In the genomic region with DNA sequence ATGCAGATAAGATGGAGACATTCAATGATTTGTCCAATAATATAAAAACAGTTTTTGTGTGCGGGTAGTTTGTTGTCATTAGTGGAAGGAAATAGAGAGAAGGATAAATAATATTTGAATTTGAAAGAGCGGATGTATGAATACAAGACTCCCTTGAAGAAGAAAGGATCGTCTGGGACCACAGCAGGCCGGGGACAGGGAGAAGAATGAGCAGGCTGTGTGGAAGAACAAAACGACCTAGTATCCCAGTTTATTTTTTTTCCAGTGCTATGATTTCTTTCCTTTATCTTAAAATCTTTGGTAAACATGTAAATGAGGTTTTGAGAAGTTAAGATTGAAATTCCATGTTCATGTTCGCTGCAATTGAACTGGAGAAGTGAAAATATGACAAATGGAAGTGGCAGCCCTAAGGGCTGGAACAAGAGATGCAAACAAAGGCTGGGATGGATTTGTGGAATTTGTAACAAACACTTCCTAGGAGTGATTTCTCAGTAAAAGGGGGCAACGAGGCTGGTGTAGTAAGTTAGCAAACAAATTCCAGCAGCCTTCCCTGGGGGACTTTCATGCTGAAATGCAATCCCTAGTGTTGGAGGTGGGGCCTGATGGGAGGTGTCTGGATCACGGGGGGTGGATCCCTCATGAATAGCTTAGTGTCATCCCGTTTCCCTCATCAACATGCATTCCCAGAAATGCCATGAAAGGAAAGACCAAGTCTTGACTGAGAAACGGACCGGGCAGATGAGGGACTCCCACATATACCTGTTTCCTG, we compare ENCODE assay signal across 8 cellular contexts. TPM values are rescaled to one million over a fixed set of nuclear protein-coding genes. Genes with fewer than 3 reads are reported as not detected.
DNase-seq lines count a peak whose midpoint lies in the region; ATAC-seq, FAIRE-seq and TF ChIP-seq lines count a peak whose summit lies in the region.

No MANE protein-coding gene starts in this region.

- H3K4ac ChIP-seq in H1 (replicated peaks; ENCODE audit: insufficient read length, low read depth, low read length): no peak overlapping the region

- H3K79me2 ChIP-seq in HepG2 (ENCODE audit: insufficient read depth, low read length): no peaks in the 10 kb centered on the region
- H3K79me2 ChIP-seq in H1 (ENCODE audit: control insufficient read depth in 1 of 2, insufficient read depth in 2 of 2, low read length in 2 of 2): no peaks in the 10 kb centered on the region

- H3K4me2 ChIP-seq in HepG2 (ENCODE audit: low read depth, low read length) (no peak overlapping the region), H1 (ENCODE audit: insufficient read depth in 1 of 2, low read depth in 2 of 2, low read length in 2 of 2) (peak overlapping the region; percentile 61 to 95)

- WGBS in liver: 18% methylated on average over 11 of the region's 11 CpGs
- WGBS in HepG2 (ENCODE audit: low lambda C conversion rate): 12% methylated on average over 11 of the region's 11 CpGs
- 3 to 100% methylated on average over 1 to 11 of the region's 11 CpGs for WGBS in H1 (ENCODE audit: extremely low coverage in 1 of 2, insufficient coverage in 1 of 2, insufficient read length in 1 of 2, insufficient replicate concordance in 2 of 2, low coverage in 1 of 2, low lambda C conversion rate in 2 of 2, missing lambda C conversion rate in 1 of 2), 2 experiments
- 10% methylated on average over 11 of the region's 11 CpGs for WGBS in right lobe of liver (ENCODE audit: insufficient coverage, low coverage, low lambda C conversion rate, missing lambda C conversion rate)
- 8 to 12% methylated on average over 11 of the region's 11 CpGs for WGBS in testis, 2 donors

- H3K18ac ChIP-seq in H1 (ENCODE audit: extremely low read depth, low read length): no peak overlapping the region; the same call in 1 of the 2 replicates

- H3K4me3 ChIP-seq in liver (ENCODE audit: low read depth in 1 of 3, low read length in 3 of 3): peak overlapping the region; percentile 0 to 47 (median 42)
- H3K4me3 ChIP-seq in HepG2 (replicated peaks in 1 of 3; ENCODE audit: insufficient read depth in 1 of 3, low read depth in 2 of 3, low read length in 3 of 3): no peak overlapping the region
- H3K4me3 ChIP-seq in H1 (ENCODE audit: extremely low read depth in 1 of 4, insufficient read depth in 2 of 4, low read depth in 3 of 4, low read length in 4 of 4): peak overlapping the region; percentile 58 to 79 (median 72); a peak in 7 of 8 replicates
- peak overlapping the region; percentile 14 to 39 (median 28) for H3K4me3 ChIP-seq in right lobe of liver
- H3K4me3 ChIP-seq in testis: peak overlapping the region; percentile 42 to 64

- H2BK120ac ChIP-seq in H1 (replicated peaks; ENCODE audit: low read depth, low read length): no peak overlapping the region

- no peak overlapping the region for H2AFZ ChIP-seq in HepG2 (ENCODE audit: low read length)
- H2AFZ ChIP-seq in H1 (ENCODE audit: low read length): peak overlapping the region; percentile 33; the same call in 1 of the 2 replicates

- no peak overlapping the region for H2AK5ac ChIP-seq in H1 (ENCODE audit: low read depth, low read length)

- no peak overlapping the region for H2BK5ac ChIP-seq in H1 (ENCODE audit: low read depth, low read length)

- TF ChIP-seq EP300 in HepG2 (IDR thresholded peaks at IDR 0.05; ENCODE audit: low read depth in 2 of 2, low read length in 2 of 2) (no peak), HepG2 (CRISPR knock-in tag; IDR thresholded peaks at IDR 0.05; ENCODE audit: borderline replicate concordance) (no peak), H1 (IDR thresholded peaks at IDR 0.05; ENCODE audit: borderline replicate concordance in 1 of 2, low read depth in 2 of 2, low read length in 2 of 2) (peak in 1 of 2 experiments; percentile 74; a peak in 1 of 3 replicates)

- no peak overlapping the region for H3K56ac ChIP-seq in H1 (replicated peaks; ENCODE audit: insufficient read length, low read depth, low read length)

- peak overlapping the region; percentile 18 for H4K5ac ChIP-seq in H1 (ENCODE audit: insufficient read length, low read depth, low read length)

- no peak overlapping the region for H4K8ac ChIP-seq in H1 (ENCODE audit: extremely low read depth, insufficient read depth, low read length)

- CTCF ChIA-PET in HepG2 (lab: Yijun Ruan, JAX; ENCODE audit: low intra/inter-chr PET ratio, low total read pairs) (interaction anchor here (0.6 to 1.4 kb wide), 2 partner anchors 493 to 796 kb away, joined by 3 to 4 read pairs; no protein-coding TSS in a partner anchor), H1 (lab: Charles Lee; ENCODE audit: partially characterized antibody) (interaction anchor here (0.6 to 2.0 kb wide), 5 partner anchors 72 to 551 kb away, joined by 3 to 6 read pairs (median 4); no protein-coding TSS in a partner anchor)

- TF ChIP-seq POLR2A in HepG2 (IDR thresholded peaks at IDR 0.05; ENCODE audit: insufficient read depth in 1 of 2, low read depth in 2 of 2, low read length in 2 of 2) (no peak), H1 (IDR thresholded peaks at IDR 0.05; ENCODE audit: control extremely low read depth in 1 of 2, low read depth in 2 of 2, low read length in 2 of 2) (peak in 1 of 2 experiments; percentile 63; a peak in 2 of 3 replicates), right lobe of liver (IDR thresholded peaks at IDR 0.05) (peak; percentile 57), testis (IDR thresholded peaks at IDR 0.05) (peak; percentile 13)

- H2BK20ac ChIP-seq in H1 (ENCODE audit: low read length): no peak overlapping the region

- FAIRE-seq in HepG2 (lab: Jason Lieb, UNC): no peak
- peak; percentile 99 for FAIRE-seq in H1 (lab: Jason Lieb, UNC)

- DNase-seq in HepG2 (ENCODE audit: low spot score) (no peak), H1 (ENCODE audit: low read depth in 1 of 2, low spot score in 2 of 2) (peak; percentile 66 to 82), right lobe of liver (peak; percentile 55 to 61 (median 57)), testis (peak; percentile 96), germinal center (ENCODE audit: low spot score) (no peak)

- intact Hi-C loops in HepG2 (cut with micrococcal nuclease; ENCODE audit: unreplicated experiment) (loop anchor here (2.0 to 10.0 kb wide), 2 partner anchors 493 to 1035 kb away; no protein-coding TSS in a partner anchor), right lobe of liver (cut with DNase I) (loop anchor here in 1 of 2 donors (10.0 kb wide), 1 partner anchor 795 kb away; no protein-coding TSS in a partner anchor), testis (cut with DNase I; ENCODE audit: low total_unique reads) (no loop called here)

- no peak overlapping the region for H3K23ac ChIP-seq in H1 (ENCODE audit: insufficient read length)

- no peaks in the 10 kb centered on the region for H4K20me1 ChIP-seq in HepG2 (ENCODE audit: insufficient read depth, low read length)
- no peaks in the 10 kb centered on the region for H4K20me1 ChIP-seq in H1 (replicated peaks in 1 of 2; ENCODE audit: control insufficient read depth in 1 of 2, insufficient read depth in 2 of 2, low read length in 2 of 2)

- H3K36me3 ChIP-seq in liver (ENCODE audit: control insufficient read depth in 4 of 4, insufficient read depth in 3 of 4, low read depth in 1 of 4, low read length in 3 of 4) (no peaks in the 10 kb centered on the region), HepG2 (replicated peaks in 1 of 2; ENCODE audit: control insufficient read depth in 1 of 2, insufficient read depth in 2 of 2, low read length in 2 of 2) (no peaks in the 10 kb centered on the region), H1 (ENCODE audit: control insufficient read depth in 2 of 4, insufficient read depth in 4 of 4, low read length in 3 of 4) (no peaks in the 10 kb centered on the region), right lobe of liver (no peaks in the 10 kb centered on the region), testis (ENCODE audit: low read depth, missing control alignments) (no peaks in the 10 kb centered on the region)

- H3K27ac ChIP-seq in liver (ENCODE audit: low read depth in 1 of 2, low read length in 2 of 2): peak overlapping the region; percentile 79 to 90
- H3K27ac ChIP-seq in HepG2 (ENCODE audit: extremely low read length, insufficient read depth, low read length): no peak overlapping the region
- H3K27ac ChIP-seq in H1 (ENCODE audit: low read depth, low read length): peak overlapping the region; percentile 31; the same call in 1 of the 2 replicates
- peak overlapping the region; percentile 57 to 80 (median 65) for H3K27ac ChIP-seq in right lobe of liver
- H3K27ac ChIP-seq in testis: peak overlapping the region; percentile 86 to 91

- H2BK15ac ChIP-seq in H1 (ENCODE audit: low read length): no peak overlapping the region

- ATAC-seq in HepG2: no peak
- peak; percentile 82 to 94 (median 86) for ATAC-seq in right lobe of liver
- no peak for ATAC-seq in HG02973 (IDR thresholded peaks at IDR 0.05; ENCODE audit: unreplicated experiment)
- ATAC-seq in HG02840 (IDR thresholded peaks at IDR 0.05; ENCODE audit: low FRiP score, unreplicated experiment): no peak

- TF ChIP-seq RAD21 in liver (IDR thresholded peaks at IDR 0.05) (no peak), HepG2 (CRISPR knock-in tag; IDR thresholded peaks at IDR 0.05) (no peak), H1 (IDR thresholded peaks at IDR 0.05 in 1 of 2, conservative IDR thresholded peaks at IDR 0.05 in 1 of 2; ENCODE audit: low read depth in 2 of 2, low read length in 2 of 2) (peak; percentile 1 to 12; a peak in 2 of 4 replicates)

- no peak overlapping the region for H4K91ac ChIP-seq in H1 (replicated peaks; ENCODE audit: insufficient read length, low read length)

- no peak for TF ChIP-seq CTCF in liver (IDR thresholded peaks at IDR 0.05; ENCODE audit: low read depth, low read length, missing input control)
- no peak for TF ChIP-seq CTCF in HepG2 (CRISPR knock-in tag; IDR thresholded peaks at IDR 0.05)
- no peak for TF ChIP-seq CTCF in H1 (IDR thresholded peaks at IDR 0.05; ENCODE audit: control extremely low read depth in 1 of 3, insufficient read depth in 1 of 3, low read depth in 1 of 3, low read length in 3 of 3)
- no peak for TF ChIP-seq CTCF in right lobe of liver (IDR thresholded peaks at IDR 0.05)
- TF ChIP-seq CTCF in testis (IDR thresholded peaks at IDR 0.05): no peak

- in situ Hi-C loops in HepG2 (cut with HindIII; ENCODE audit: extremely low pct_ligation_motif_present, low pct_unique_long_range_greater_than_20kb): loop anchor here (25.0 kb wide), 1 partner anchor 812 kb away; a partner anchor contains a TSS

- H3K79me1 ChIP-seq in H1 (ENCODE audit: low read depth, low read length): no peaks in the 10 kb centered on the region

- peaks cover 0 to 12% (median 2%) of the 10 kb centered on the region in 4 donors for H3K4me1 ChIP-seq in liver (ENCODE audit: control insufficient read depth in 4 of 4, insufficient read depth in 4 of 4, low read length in 3 of 4)
- no peaks in the 10 kb centered on the region for H3K4me1 ChIP-seq in HepG2 (ENCODE audit: insufficient read depth, low read length)
- H3K4me1 ChIP-seq in H1 (replicated peaks in 1 of 4; ENCODE audit: control insufficient read depth in 3 of 4, insufficient read depth in 4 of 4, low read length in 3 of 4): peaks cover 0 to 9% (median 2%) of the 10 kb centered on the region in 4 experiments; a peak in 3 of 7 replicates
- H3K4me1 ChIP-seq in right lobe of liver: peaks cover 0 to 14% (median 0%) of the 10 kb centered on the region in 4 donors
- peaks cover 9% of the 10 kb centered on the region for H3K4me1 ChIP-seq in testis

- H3K9me3 ChIP-seq in liver (ENCODE audit: control insufficient read depth in 4 of 4, low read length in 3 of 4) (no peaks in the 10 kb centered on the region), HepG2 (ENCODE audit: low read length) (no peaks in the 10 kb centered on the region), H1 (ENCODE audit: insufficient read depth in 2 of 2, low read depth in 1 of 2, low read length in 1 of 2) (no peaks in the 10 kb centered on the region), right lobe of liver (no peaks in the 10 kb centered on the region), testis (no peaks in the 10 kb centered on the region)

- POLR2A ChIA-PET in HepG2 (lab: Yijun Ruan, JAX) (no interaction called here), H1 (lab: Charles Lee; ENCODE audit: partially characterized antibody) (interaction anchor here (1.0 kb wide), 1 partner anchor 27 kb away, joined by 3 read pairs; no protein-coding TSS in a partner anchor)

- no peak overlapping the region for H3K14ac ChIP-seq in H1 (ENCODE audit: insufficient read length)

- BruUV-seq in HepG2 (replicated peaks; lab: Mats Ljungman, UMichigan): no TSS peak

- H3K27me3 ChIP-seq in liver (ENCODE audit: control insufficient read depth in 4 of 4, insufficient read depth in 4 of 4, low read length in 3 of 4): no peaks in the 10 kb centered on the region
- no peaks in the 10 kb centered on the region for H3K27me3 ChIP-seq in HepG2 (ENCODE audit: control insufficient read depth in 1 of 2, insufficient read depth in 2 of 2, low read length in 2 of 2)
- H3K27me3 ChIP-seq in H1 (replicated peaks in 1 of 4; ENCODE audit: control insufficient read depth in 3 of 4, extremely low read depth in 1 of 4, insufficient read depth in 3 of 4, low read length in 3 of 4): peaks cover 0 to 8% (median 2%) of the 10 kb centered on the region in 4 experiments; a peak in 1 of 7 replicates
- H3K27me3 ChIP-seq in right lobe of liver: no peaks in the 10 kb centered on the region
- H3K27me3 ChIP-seq in testis: no peaks in the 10 kb centered on the region

- H2BK12ac ChIP-seq in H1 (ENCODE audit: low read depth, low read length): no peak overlapping the region

- H3K23me2 ChIP-seq in H1 (ENCODE audit: low read depth, low read length): peaks cover 5% of the 10 kb centered on the region

- peak overlapping the region in 1 of 2 donors; percentile 83 for H3K9ac ChIP-seq in liver (ENCODE audit: low read depth in 1 of 2, low read length in 2 of 2)
- no peak overlapping the region for H3K9ac ChIP-seq in HepG2 (ENCODE audit: insufficient read depth, low read depth, low read length)
- peak overlapping the region in 2 of 4 experiments; percentile 42 to 64; a peak in 4 of 7 replicates for H3K9ac ChIP-seq in H1 (replicated peaks in 1 of 4; ENCODE audit: extremely low read depth in 1 of 4, low read depth in 3 of 4, low read length in 3 of 4)

RNA-seq across cellular contexts. Expression of a gene that starts 10.2 kb away (rescaled TPM):
- 10 to 100 TPM in 1 of 2 donors, 1 to 10 TPM in 1; 8.5 to 10.3 TPM for total RNA-seq in liver
- polyA plus RNA-seq in liver: 1 to 10 TPM; 7.9 to 9.5 TPM
- not detected in 2 replicates for total RNA-seq in HepG2 (2016; rRNA removed; fragmentation: Illumina TruSeq; extraction: Trizol)
- total RNA-seq in HepG2 (2016; cell fraction: cytosol; rRNA removed; fragmentation: Illumina TruSeq; extraction: Trizol; ENCODE audit: low read depth): not detected in 2 replicates
- not detected in 2 replicates for total RNA-seq in HepG2 (2016; cell fraction: insoluble cytoplasmic fraction; rRNA removed; fragmentation: Illumina TruSeq; extraction: Trizol)
- not detected in 2 replicates for total RNA-seq in HepG2 (2016; cell fraction: membrane; rRNA removed; fragmentation: Illumina TruSeq; extraction: Trizol)
- total RNA-seq in HepG2 (2016; cell fraction: nucleus; rRNA removed; fragmentation: Illumina TruSeq; extraction: Trizol): not detected in 2 replicates
- polyA plus RNA-seq in HepG2 (2011; rRNA removed): 0.04 TPM in 1 of 2 replicates, not detected in the other
- polyA plus RNA-seq in HepG2 (2011; cell fraction: cytosol; rRNA removed): 0.10 TPM in 1 of 2 replicates, not detected in the other
- 0.14 TPM in 1 of 2 replicates, not detected in the other for polyA plus RNA-seq in HepG2 (2011; cell fraction: nucleus; rRNA removed)
- not detected in 2 replicates for polyA plus RNA-seq in HepG2 (2012)
- not detected in 2 replicates for polyA plus RNA-seq in HepG2 (2016; cell fraction: cytosol; fragmentation: Illumina TruSeq; extraction: Trizol; ENCODE audit: low read depth)
- not detected in 2 replicates for polyA plus RNA-seq in HepG2 (2016; cell fraction: insoluble cytoplasmic fraction; fragmentation: Illumina TruSeq; extraction: Trizol; ENCODE audit: low read depth)
- polyA plus RNA-seq in HepG2 (2016; cell fraction: membrane; fragmentation: Illumina TruSeq; extraction: Trizol; ENCODE audit: low read depth): not detected in 2 replicates
- polyA plus RNA-seq in HepG2 (2016; cell fraction: nucleus; fragmentation: Illumina TruSeq; extraction: Trizol; ENCODE audit: insufficient read depth, low read depth): not detected in 2 replicates
- 0.06 and 21.0 TPM in 2 replicates for polyA minus RNA-seq in HepG2 (2011; rRNA and poly(A)+ RNA removed; ENCODE audit: low replicate concordance)
- 0.20 and 0.26 TPM in 2 replicates for polyA minus RNA-seq in HepG2 (2011; cell fraction: cytosol; rRNA and poly(A)+ RNA removed)
- not detected in 2 replicates for polyA minus RNA-seq in HepG2 (2011; cell fraction: nucleus; rRNA and poly(A)+ RNA removed)
- 0.63 and 1.1 TPM in 2 replicates for total RNA-seq in H1 (2021; fragmentation: NEBNext Ultra II Directional; extraction: Animal tissue kit (Norgen Biotek cat#: 25700))
- polyA plus RNA-seq in H1 (2011; rRNA removed): 0.52 and 0.74 TPM in 2 replicates
- 0.84 TPM for polyA plus RNA-seq in H1 (2011; cell fraction: cytosol; rRNA removed)
- 0.97 TPM for polyA plus RNA-seq in H1 (2011; cell fraction: nucleus; rRNA removed)
- polyA plus RNA-seq in H1 (2012, experiment 1 of 2): 0.42 to 1.1 TPM (median 0.84 TPM) in 4 replicates
- not detected for polyA plus RNA-seq in H1 (2012, experiment 2 of 2)
- polyA plus RNA-seq in H1 (2013, experiment 1 of 2): 0.77 TPM
- polyA plus RNA-seq in H1 (2013, experiment 2 of 2): 0.77 TPM
- polyA minus RNA-seq in H1 (2011; rRNA and poly(A)+ RNA removed): 0.88 and 1.9 TPM in 2 replicates
- polyA minus RNA-seq in H1 (2011; cell fraction: cytosol; rRNA and poly(A)+ RNA removed): 1.6 TPM
- 6.6 TPM for polyA minus RNA-seq in H1 (2011; cell fraction: nucleus; rRNA and poly(A)+ RNA removed)
- 10 to 100 TPM in 2 of 6 experiments, 1 to 10 TPM in 4; 3.3 to 20.3 (median 9.1) TPM for total RNA-seq in right lobe of liver
- total RNA-seq in testis: 10 to 100 TPM; 34.3 to 39.8 TPM
- 35.7 TPM for polyA plus RNA-seq in testis (ENCODE audit: insufficient read depth, low read depth, low replicate concordance)

Comparison
In these comparisons a context has a peak if more than half of its experiments do, and no peak if none do; other contexts are left out.
1. H3K4me3 ChIP-seq: peak in liver (3 of 3), H1 (4 of 4), right lobe of liver (3 of 3) and testis (2 of 2); none in HepG2 (0 of 3).
2. ATAC-seq: peak in right lobe of liver (4 of 4); none in HepG2 (single experiment), HG02973 (single experiment) and HG02840 (single experiment).
3. DNase-seq: peak in H1 (2 of 2), right lobe of liver (3 of 3) and testis (single experiment); none in HepG2 (single experiment) and germinal center (single experiment).
4. POLR2A ChIP-seq: peak in right lobe of liver (single experiment) and testis (single experiment); none in HepG2 (0 of 2).